20 cellular contexts compared by ENCODE assay signal in the genomic region with DNA sequence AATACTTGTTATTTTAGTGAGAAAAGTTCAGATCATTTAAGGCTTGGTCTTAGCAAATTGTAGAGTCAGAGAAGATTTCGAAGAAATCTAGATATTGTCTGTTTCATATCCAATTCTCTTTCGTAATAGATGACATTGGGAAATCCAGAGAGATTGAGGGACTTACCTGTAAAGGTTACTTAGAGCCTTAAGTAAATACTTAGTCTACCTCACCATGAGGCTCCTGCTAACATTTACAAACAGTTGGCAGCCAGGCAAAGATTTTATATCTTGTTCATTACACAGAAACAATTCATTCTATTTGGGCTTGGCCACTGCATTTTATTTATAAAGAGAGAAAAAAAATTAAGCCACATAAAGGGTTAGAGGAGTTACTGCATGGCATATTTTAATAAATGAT.
A peak's percentile ranks its signal among the peaks of the same experiment; 100 is the strongest.
DNase-seq lines count a peak whose midpoint lies in the region; ATAC-seq, FAIRE-seq and TF ChIP-seq lines count a peak whose summit lies in the region.
"Had no signal": no experiment of that assay in that cellular context is flagged by ENCODE, and none has a peak within 500 bp of the region (broad histone marks: within the 10 kb centered on the region; RNA-seq: fewer than 3 reads in every experiment).

No MANE protein-coding gene starts in this region.

- no peaks in the 10 kb centered on the region for H4K20me1 ChIP-seq in mammary epithelial cell (ENCODE audit: insufficient read depth, low read length)
- H4K20me1 ChIP-seq: BLaER1 had no signal

- BruUV-seq in MCF 10A (replicated peaks; lab: Mats Ljungman, UMichigan) (no TSS peak), mammary epithelial cell (replicated peaks; lab: Mats Ljungman, UMichigan) (no TSS peak)

- H3K27ac Mint-ChIP-seq in MCF 10A (ENCODE audit: low read depth, unreplicated experiment), result no peak overlapping the region
- H3K27ac Mint-ChIP-seq: B cell; CD4-positive, CD25-positive, alpha-beta regulatory T cell; CD8-positive, alpha-beta T cell; H9 had no signal

- no peak overlapping the region for H3K4me3 Mint-ChIP-seq in MCF 10A (ENCODE audit: unreplicated experiment)
- H3K4me3 Mint-ChIP-seq: B cell; CD4-positive, CD25-positive, alpha-beta regulatory T cell; CD8-positive, alpha-beta T cell; H9 had no signal

- TF ChIP-seq CTCF in MCF 10A (IDR thresholded peaks at IDR 0.05; ENCODE audit: unreplicated experiment), result no peak
- TF ChIP-seq CTCF in mammary epithelial cell (conservative IDR thresholded peaks at IDR 0.05 in 1 of 2, IDR thresholded peaks at IDR 0.05 in 1 of 2; ENCODE audit: extremely low read depth in 1 of 2, insufficient read depth in 1 of 2, low read depth in 1 of 2, low read length in 2 of 2), result no peak
- no peak for TF ChIP-seq CTCF in pancreas (IDR thresholded peaks at IDR 0.05)

- 60% methylated on average over 2 of the region's 2 CpGs for WGBS in mammary epithelial cell (ENCODE audit: low coverage, missing lambda C conversion rate)
- WGBS in pancreas, 2 donors, result 23 to 31% methylated on average over 2 of the region's 2 CpGs

- no peaks in the 10 kb centered on the region for H3K9me3 Mint-ChIP-seq in MCF 10A (ENCODE audit: unreplicated experiment)

- FAIRE-seq in pancreas (lab: Jason Lieb, UNC), result no peak
- FAIRE-seq: A204.1, GM12892 had no signal

- POLR2A ChIA-PET in MCF 10A (lab: Yijun Ruan, JAX), result no interaction called here

- H3K79me2 ChIP-seq in mammary epithelial cell (ENCODE audit: insufficient read depth, low read length), result no peaks in the 10 kb centered on the region

- dilution Hi-C loops in mammary epithelial cell (cut with HindIII; ENCODE audit: low sequenced_read_pairs), result no loop called here

- no peaks in the 10 kb centered on the region for H3K4me1 Mint-ChIP-seq in MCF 10A (ENCODE audit: insufficient read depth, unreplicated experiment)
- H3K4me1 Mint-ChIP-seq: B cell; CD4-positive, CD25-positive, alpha-beta regulatory T cell had no signal

- H3K27ac ChIP-seq in mammary epithelial cell (ENCODE audit: insufficient read depth, low read depth, low read length) (no peak overlapping the region), pancreas (no peak overlapping the region)
- H3K27ac ChIP-seq: 22Rv1, BLaER1, C4-2B, GM23248 had no signal

- no peaks in the 10 kb centered on the region for H3K4me1 ChIP-seq in mammary epithelial cell (ENCODE audit: insufficient read depth, low read length)
- H3K4me1 ChIP-seq in pancreas, result peaks cover 0 to 5% (median 0%) of the 10 kb centered on the region in 3 donors
- H3K4me1 ChIP-seq: BLaER1, Caco-2 had no signal

- H3K9ac ChIP-seq in mammary epithelial cell (ENCODE audit: insufficient read depth, low read length), result no peak overlapping the region
- H3K9ac ChIP-seq: BLaER1, GM23248 had no signal

- H2AFZ ChIP-seq in mammary epithelial cell (ENCODE audit: low read depth, low read length), result no peak overlapping the region
- H2AFZ ChIP-seq: GM23248 had no signal

- DNase-seq in MCF 10A (ENCODE audit: unreplicated experiment) (peak; percentile 19), mammary epithelial cell (no peak), NCI-H69 (lab: John Stamatoyannopoulos, UW) (peak; percentile 3), pancreas (no peak)
- DNase-seq: Caco-2; CD4-positive, CD25-positive, alpha-beta regulatory T cell; CD8-positive, alpha-beta T cell; DMS153; DMS79 treated with DMSO at 0.1 percent for 48 hours; GM23248; H9 had no signal

- H3K4me2 ChIP-seq in mammary epithelial cell (ENCODE audit: insufficient read depth, low read depth, low read length), result no peak overlapping the region
- H3K4me2 ChIP-seq: BLaER1 had no signal

- H3K27me3 Mint-ChIP-seq in MCF 10A (ENCODE audit: insufficient read depth, unreplicated experiment), result no peaks in the 10 kb centered on the region
- H3K27me3 Mint-ChIP-seq: B cell; CD4-positive, CD25-positive, alpha-beta regulatory T cell had no signal

- H3K36me3 ChIP-seq in mammary epithelial cell (ENCODE audit: insufficient read depth, low read length) (no peaks in the 10 kb centered on the region), pancreas (no peaks in the 10 kb centered on the region)
- H3K36me3 ChIP-seq: BLaER1 had no signal

- H3K9me3 ChIP-seq in mammary epithelial cell (replicated peaks; ENCODE audit: insufficient read depth, low read length) (no peaks in the 10 kb centered on the region), pancreas (no peaks in the 10 kb centered on the region)
- H3K9me3 ChIP-seq: BLaER1, Caco-2 had no signal

- CTCF ChIA-PET in MCF 10A (lab: Yijun Ruan, JAX) (interaction anchor here (0.9 kb wide), 1 partner anchor 13 kb away, joined by 4 read pairs; no protein-coding TSS in a partner anchor), mammary epithelial cell (lab: Charles Lee; ENCODE audit: low non-redundant PET) (no interaction called here)

- no peak overlapping the region for H3K4me3 ChIP-seq in mammary epithelial cell (replicated peaks in 1 of 3; ENCODE audit: insufficient read depth in 1 of 3, low read depth in 2 of 3, low read length in 3 of 3)
- no peak overlapping the region for H3K4me3 ChIP-seq in pancreas
- H3K4me3 ChIP-seq: BLaER1, GM23248 had no signal

- peak; percentile 48 to 89 (median 72) for ATAC-seq in pancreas
- ATAC-seq in HG03159 (IDR thresholded peaks at IDR 0.05; ENCODE audit: unreplicated experiment), result no peak
- ATAC-seq in GM21390 (IDR thresholded peaks at IDR 0.05; ENCODE audit: unreplicated experiment), result no peak
- ATAC-seq: CD8-positive, alpha-beta T cell; HCT116 had no signal

- H3K27me3 ChIP-seq in mammary epithelial cell (ENCODE audit: insufficient read depth, low read length) (no peaks in the 10 kb centered on the region), pancreas (no peaks in the 10 kb centered on the region)
- H3K27me3 ChIP-seq: BLaER1 had no signal

- in situ Hi-C loops in mammary epithelial cell (cut with MboI; ENCODE audit: low sequenced_read_pairs in 2 of 2), result no loop called here

- H3K36me3 Mint-ChIP-seq in MCF 10A (ENCODE audit: insufficient read depth, unreplicated experiment), result no peaks in the 10 kb centered on the region
- H3K36me3 Mint-ChIP-seq: CD4-positive, CD25-positive, alpha-beta regulatory T cell; CD8-positive, alpha-beta T cell had no signal

- intact Hi-C loops in MCF 10A (cut with micrococcal nuclease) (no loop called here), mammary epithelial cell (cut with micrococcal nuclease) (no loop called here), pancreas (cut with DNase I) (no loop called here)

Comparison
In these comparisons a context has a peak if more than half of its experiments do, and no peak if none do; other contexts are left out.
1. DNase-seq: peak in MCF 10A (single experiment) and NCI-H69 (single experiment); none in mammary epithelial cell (single experiment) and pancreas (0 of 6).
2. ATAC-seq: peak in pancreas (4 of 4); none in HG03159 (single experiment) and GM21390 (single experiment).